In genomic region chr1:234915923-234916675, GRCh38 we compare ENCODE assay signal across 10 cellular contexts.
DNase-seq lines count a peak whose midpoint lies in the region; FAIRE-seq and TF ChIP-seq lines count a peak whose summit lies in the region.
"Had no signal": no experiment of that assay in that cellular context is flagged by ENCODE, and none has a peak within 500 bp of the region (broad histone marks: within the 10 kb centered on the region; RNA-seq: fewer than 3 reads in every experiment).

No MANE protein-coding gene starts in this region.

- H3K9me3 Mint-ChIP-seq in nephron (no peaks in the 10 kb centered on the region), MCF 10A (ENCODE audit: unreplicated experiment) (no peaks in the 10 kb centered on the region)
- H3K9me3 Mint-ChIP-seq: activated naive CD8-positive, alpha-beta T cell treated with anti-CD3 and anti-CD28 coated beads for 36 hours had no signal

- peak overlapping the region in 2 of 3 experiments; percentile 19 to 46 for H3K4me3 Mint-ChIP-seq in nephron
- no peak overlapping the region for H3K4me3 Mint-ChIP-seq in MCF 10A (ENCODE audit: unreplicated experiment)
- H3K4me3 Mint-ChIP-seq: activated naive CD8-positive, alpha-beta T cell treated with anti-CD3 and anti-CD28 coated beads for 36 hours had no signal

- in situ Hi-C loops in GM13977 (cut with MboI; ENCODE audit: low pct_unique_long_range_greater_than_20kb, low sequenced_read_pairs, unreplicated experiment): no loop called here

- peak; percentile 48 for DNase-seq in BJ (ENCODE audit: low read depth)
- DNase-seq in NAMALWA (ENCODE audit: low spot score): peak; percentile 36
- DNase-seq in GM13977 (ENCODE audit: low spot score): no peak
- no peak for DNase-seq in head of caudate nucleus
- DNase-seq in H54 (ENCODE audit: insufficient read length, low spot score): no peak
- no peak for DNase-seq in MCF 10A (ENCODE audit: unreplicated experiment)
- DNase-seq: activated naive CD8-positive, alpha-beta T cell treated with anti-CD3 and anti-CD28 coated beads for 36 hours; NCI-H187 had no signal

- TF ChIP-seq POLR2A in H54 (IDR thresholded peaks at IDR 0.05; ENCODE audit: low read depth, low read length): no peak

- H3K27ac Mint-ChIP-seq in nephron: peak overlapping the region; percentile 70 to 96 (median 96)
- H3K27ac Mint-ChIP-seq in MCF 10A (ENCODE audit: low read depth, unreplicated experiment): no peak overlapping the region
- H3K27ac Mint-ChIP-seq: activated naive CD8-positive, alpha-beta T cell treated with anti-CD3 and anti-CD28 coated beads for 36 hours had no signal

- no peaks in the 10 kb centered on the region for H3K36me3 ChIP-seq in BJ (ENCODE audit: control insufficient read depth, insufficient read depth, low read length)

- H3K27ac ChIP-seq in cingulate gyrus (ENCODE audit: low read depth, low read length): peak overlapping the region; percentile 47

- POLR2A ChIA-PET in BJ (lab: Charles Lee): no interaction called here
- POLR2A ChIA-PET in MCF 10A (lab: Yijun Ruan, JAX): interaction anchor here (0.6 to 1.2 kb wide), 3 partner anchors 49 to 306 kb away, joined by 3 to 4 read pairs (median 3); partner anchors contain the start of gene IRF2BP2

- no peaks in the 10 kb centered on the region for H3K27me3 ChIP-seq in BJ (ENCODE audit: control insufficient read depth, insufficient read depth, low read length)

- no peak for TF ChIP-seq CTCF in BJ (IDR thresholded peaks at IDR 0.05; ENCODE audit: insufficient read depth, low read depth, low read length)
- no peak for TF ChIP-seq CTCF in nephron (IDR thresholded peaks at IDR 0.05; ENCODE audit: unreplicated experiment in 3 of 3)
- TF ChIP-seq CTCF in GM13977 (IDR thresholded peaks at IDR 0.05; ENCODE audit: extremely low read depth, insufficient read depth, missing control alignments): no peak
- TF ChIP-seq CTCF in MCF 10A (IDR thresholded peaks at IDR 0.05; ENCODE audit: unreplicated experiment): no peak

- no TSS peak for BruUV-seq in MCF 10A (replicated peaks; lab: Mats Ljungman, UMichigan)

- H3K4me1 Mint-ChIP-seq in nephron (peaks cover 64% of the 10 kb centered on the region), MCF 10A (ENCODE audit: insufficient read depth, unreplicated experiment) (no peaks in the 10 kb centered on the region)

- no peak overlapping the region for H3K4me3 ChIP-seq in BJ (ENCODE audit: low read depth, low read length)

- intact Hi-C loops in head of caudate nucleus (cut with DNase I): no loop called here
- intact Hi-C loops in MCF 10A (cut with micrococcal nuclease): no loop called here

- H3K36me3 Mint-ChIP-seq in nephron (ENCODE audit: low read depth) (no peaks in the 10 kb centered on the region), MCF 10A (ENCODE audit: insufficient read depth, unreplicated experiment) (no peaks in the 10 kb centered on the region)
- H3K36me3 Mint-ChIP-seq: activated naive CD8-positive, alpha-beta T cell treated with anti-CD3 and anti-CD28 coated beads for 36 hours had no signal

- FAIRE-seq in H54 (lab: Jason Lieb, UNC): no peak

- H3K27me3 Mint-ChIP-seq in nephron (ENCODE audit: low read depth) (no peaks in the 10 kb centered on the region), MCF 10A (ENCODE audit: insufficient read depth, unreplicated experiment) (no peaks in the 10 kb centered on the region)
- H3K27me3 Mint-ChIP-seq: activated naive CD8-positive, alpha-beta T cell treated with anti-CD3 and anti-CD28 coated beads for 36 hours had no signal

- CTCF ChIA-PET in BJ (lab: Yijun Ruan, JAX): interaction anchor here (0.6 kb wide), 1 partner anchor 421 kb away, joined by 3 read pairs; no protein-coding TSS in a partner anchor
- CTCF ChIA-PET in MCF 10A (lab: Yijun Ruan, JAX): no interaction called here

Comparison
In these comparisons a context has a peak if more than half of its experiments do, and no peak if none do; other contexts are left out.
1. DNase-seq: peak in BJ (single experiment) and NAMALWA (single experiment); none in GM13977 (single experiment), head of caudate nucleus (0 of 42), H54 (single experiment) and MCF 10A (single experiment).